ENCODE assay signal across 9 cellular contexts in genomic region chr12:123364532-123365140, GRCh38. TPM values are rescaled to one million over a fixed set of nuclear protein-coding genes. Genes with fewer than 3 reads are reported as not detected.
DNase-seq lines count a peak whose midpoint lies in the region; ATAC-seq, FAIRE-seq and TF ChIP-seq lines count a peak whose summit lies in the region.
"Had no signal": no experiment of that assay in that cellular context is flagged by ENCODE, and none has a peak within 500 bp of the region (broad histone marks: within the 10 kb centered on the region; RNA-seq: fewer than 3 reads in every experiment).

TSS of gene SBNO1 (minus strand) at chr12:123364847. CDS start at chr12:123350441, 14,406 bp downstream.

- intact Hi-C loops in mucosa of descending colon (cut with DNase I, micrococcal nuclease), result no loop called here

- DNase-seq in HTR-8/SVneo (ENCODE audit: insufficient read length, low spot score) (peak; percentile 84), NOMO-1 treated with dmso at 0.1 percent for 144 hours (lab: John Stamatoyannopoulos, UW; ENCODE audit: unreplicated experiment) (peak; percentile 85), epidermal melanocyte (ENCODE audit: insufficient read length, low spot score) (peak; percentile 81), mucosa of descending colon (peak; percentile 91 to 94 (median 92))
- peak; percentile 73 for DNase-seq in activated CD8-positive, alpha-beta memory T cell treated with anti-CD3 and anti-CD28 coated beads, Interleukin-2, amount 50 U/mL, for 24 hours (ENCODE audit: extremely low read depth)
- peak; percentile 83 for DNase-seq in stimulated activated CD8-positive, alpha-beta memory T cell treated with anti-CD3 and anti-CD28 coated beads, Interleukin-4, amount 100 ng/mL, for 24 hours (ENCODE audit: low read depth)

- H3K4me1 ChIP-seq in mucosa of descending colon (ENCODE audit: low read depth), result peaks cover 17% of the 10 kb centered on the region

- peak within 1 kb of the TSS; percentile 99 for H3K27ac ChIP-seq in C4-2B

- peaks cover 3% of the 10 kb centered on the region for H3K36me3 ChIP-seq in mucosa of descending colon (ENCODE audit: low read depth)

- peak; percentile 31 for ATAC-seq in GM19452 (IDR thresholded peaks at IDR 0.05; ENCODE audit: unreplicated experiment)
- ATAC-seq in mucosa of descending colon, result peak; percentile 94

- FAIRE-seq in HTR-8/SVneo (lab: Jason Lieb, UNC), result peak; percentile 55
- FAIRE-seq: colon had no signal

- TF ChIP-seq CTCF in C4-2B (conservative IDR thresholded peaks at IDR 0.05), result no peak
- no peak for TF ChIP-seq CTCF in mucosa of descending colon (IDR thresholded peaks at IDR 0.05)

- H3K4me3 ChIP-seq in mucosa of descending colon, result peak within 1 kb of the TSS; percentile 99

- no peaks in the 10 kb centered on the region for H3K9me3 ChIP-seq in mucosa of descending colon

RNA-seq across cellular contexts. Expression of gene SBNO1, which starts in this region (rescaled TPM):
- 10 to 100 TPM; 29.4 to 37.7 (median 33.4) TPM for total RNA-seq in mucosa of descending colon

Comparison
In these comparisons a context has a peak if more than half of its experiments do, and no peak if none do; other contexts are left out.
1. Peak in every context shown above with its lines: DNase-seq, ATAC-seq, H3K4me3 ChIP-seq and H3K27ac ChIP-seq.